8 cellular contexts compared by ENCODE assay signal in the genomic region with DNA sequence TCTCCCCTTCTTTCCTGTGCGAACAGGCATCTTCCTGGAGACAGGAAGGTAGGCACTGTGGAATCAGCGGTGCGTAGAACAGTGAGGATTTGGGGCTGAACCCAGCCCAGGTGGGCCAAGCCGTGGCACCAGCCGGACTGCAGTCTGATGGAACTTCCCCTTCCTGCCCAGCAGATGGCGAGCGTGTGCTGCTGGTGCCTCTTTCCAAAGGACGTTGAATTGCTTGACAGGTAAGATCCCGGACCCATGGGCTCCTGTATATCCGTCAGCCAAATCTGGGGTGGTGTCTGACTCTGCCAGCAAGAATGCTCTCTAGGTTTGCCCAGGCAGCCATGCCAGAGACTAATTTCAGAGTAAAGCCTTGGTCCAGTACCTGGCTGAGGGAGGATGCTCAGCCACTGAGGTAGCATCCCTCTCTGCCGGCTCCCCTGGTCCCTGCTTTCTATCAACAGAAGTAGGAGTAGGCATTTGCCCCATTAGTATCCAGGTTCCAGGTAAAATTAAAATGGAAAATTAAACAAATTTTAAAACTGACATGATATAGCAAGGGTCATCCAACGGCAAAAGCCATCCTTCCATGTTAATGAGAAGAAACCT. TPM values are rescaled to one million over a fixed set of nuclear protein-coding genes. Genes with fewer than 3 reads are reported as not detected.
DNase-seq lines count a peak whose midpoint lies in the region; ATAC-seq and TF ChIP-seq lines count a peak whose summit lies in the region.

No MANE protein-coding gene starts in this region.

- no peaks in the 10 kb centered on the region for H4K20me1 ChIP-seq in OCI-LY7 (ENCODE audit: insufficient read depth, low read length)

- POLR2A ChIA-PET in OCI-LY7 (lab: Charles Lee): no interaction called here

- H3K4me2 ChIP-seq in OCI-LY7 (ENCODE audit: low read length): no peak overlapping the region

- no peaks in the 10 kb centered on the region for H3K9me2 ChIP-seq in OCI-LY7 (ENCODE audit: insufficient read depth, low read length)

- no peaks in the 10 kb centered on the region for H3K4me1 ChIP-seq in OCI-LY7 (ENCODE audit: insufficient read depth, low read length, poor library complexity, severe bottlenecking)
- H3K4me1 ChIP-seq in ascending aorta: peaks cover 0 to 10% of the 10 kb centered on the region in 2 donors

- TF ChIP-seq CTCF in OCI-LY7 (conservative IDR thresholded peaks at IDR 0.05; ENCODE audit: low read length) (peak; percentile 92), ascending aorta (IDR thresholded peaks at IDR 0.05) (peak; percentile 89 to 95 (median 92))

- CTCF ChIA-PET in OCI-LY7 (lab: Charles Lee; ENCODE audit: unreplicated experiment): interaction anchor here (0.6 kb wide), 1 partner anchor 166 kb away, joined by 3 read pairs; no protein-coding TSS in a partner anchor

- H2AFZ ChIP-seq in OCI-LY7 (ENCODE audit: low read length): no peak overlapping the region

- H3K79me2 ChIP-seq in OCI-LY7 (ENCODE audit: insufficient read depth, low read depth, low read length): no peaks in the 10 kb centered on the region

- H3K27ac ChIP-seq in OCI-LY7 (ENCODE audit: low read depth, low read length, poor library complexity, severe bottlenecking) (no peak overlapping the region), ascending aorta (no peak overlapping the region)

- no peaks in the 10 kb centered on the region for H3K27me3 ChIP-seq in ascending aorta

- H3K4me3 ChIP-seq in OCI-LY7 (ENCODE audit: low read depth, low read length, poor library complexity, severe bottlenecking) (no peak overlapping the region), ascending aorta (no peak overlapping the region)

- DNase-seq in DMS114 treated with DMSO at 0.1 percent for 48 hours (lab: John Stamatoyannopoulos, UW; ENCODE audit: unreplicated experiment) (peak; percentile 23), OCI-LY7 (ENCODE audit: low spot score) (peak; percentile 65), ascending aorta (ENCODE audit: low spot score in 2 of 2) (no peak), hepatic stellate cell (ENCODE audit: low spot score) (peak; percentile 48), T1000 (lab: John Stamatoyannopoulos, UW) (no peak)
- peak; percentile 29 to 48 for DNase-seq in stimulated activated CD4-positive, alpha-beta T cell treated with anti-CD3 and anti-CD28 coated beads, Interleukin-2, amount 100 ng/mL, for 24 hours

- H3K9me3 ChIP-seq in OCI-LY7 (ENCODE audit: low read length): no peaks in the 10 kb centered on the region
- H3K9me3 ChIP-seq in ascending aorta: no peaks in the 10 kb centered on the region

- intact Hi-C loops in OCI-LY7 (cut with micrococcal nuclease; ENCODE audit: unreplicated experiment): loop anchor here (1.0 kb wide), 1 partner anchor 62 kb away; no protein-coding TSS in a partner anchor
- intact Hi-C loops in ascending aorta (cut with DNase I): loop anchor here (1.0 to 5.0 kb wide), 3 partner anchors 62 to 410 kb away; partner anchors contain the start of gene NTF3

- H3K36me3 ChIP-seq in OCI-LY7 (ENCODE audit: insufficient read depth, low read length) (no peaks in the 10 kb centered on the region), ascending aorta (no peaks in the 10 kb centered on the region)

- peak; percentile 58 for ATAC-seq in HG03159 (IDR thresholded peaks at IDR 0.05; ENCODE audit: unreplicated experiment)
- no peak for ATAC-seq in HG03521 (IDR thresholded peaks at IDR 0.05; ENCODE audit: unreplicated experiment)

- BruUV-seq in OCI-LY7 (replicated peaks; lab: Mats Ljungman, UMichigan): no TSS peak

RNA-seq across cellular contexts. Expression of gene KCNA5, which starts 21.1 kb away (rescaled TPM):
- not detected in 2 replicates for total RNA-seq in OCI-LY7 (2014; rRNA removed; shearing (Covaris generic))
- total RNA-seq in OCI-LY7 (2022) (not detected in 2 replicates), ascending aorta (39.1 TPM)

Comparison
In these comparisons a context has a peak if more than half of its experiments do, and no peak if none do; other contexts are left out.
1. DNase-seq: peak in DMS114 treated with DMSO at 0.1 percent for 48 hours (single experiment), OCI-LY7 (single experiment), hepatic stellate cell (single experiment) and stimulated activated CD4-positive, alpha-beta T cell treated with anti-CD3 and anti-CD28 coated beads, Interleukin-2, amount 100 ng/mL, for 24 hours (2 of 2); none in ascending aorta (0 of 2) and T1000 (single experiment).
2. RNA of gene KCNA5, which starts 21.1 kb away (total RNA-seq): 39.1 TPM in ascending aorta (single experiment); not detected in OCI-LY7; every median in the first group is over 10 times any median in the second.